5 cellular contexts compared by ENCODE assay signal in the genomic region with DNA sequence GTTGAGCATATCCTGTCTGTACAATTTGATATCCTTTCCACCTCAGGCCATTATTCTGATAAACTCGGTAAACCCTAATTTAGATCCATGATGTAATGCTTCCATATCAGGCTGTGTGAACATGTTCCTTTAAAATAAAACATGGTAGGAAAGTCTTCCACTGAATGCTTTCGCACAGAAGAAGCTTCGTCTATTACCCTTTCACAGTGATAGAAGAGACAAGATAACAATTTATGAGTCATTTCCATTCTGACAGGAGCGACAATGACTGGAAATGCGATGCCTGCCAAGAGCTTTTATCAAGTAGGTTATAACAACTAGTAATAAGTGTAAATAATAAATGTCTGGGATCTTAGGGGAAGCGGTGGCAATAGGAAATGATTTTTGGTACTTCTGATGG.
"Had no signal": no experiment of that assay in that cellular context is flagged by ENCODE, and none has a peak within 500 bp of the region (broad histone marks: within the 10 kb centered on the region; RNA-seq: fewer than 3 reads in every experiment).

No MANE protein-coding gene starts in this region.

- H3K4me3 ChIP-seq: GM23338 had no signal

- H3K27ac ChIP-seq: HL-60 had no signal

- DNase-seq: H9, HCEC 1CT, KBM-7 had no signal

- ATAC-seq: GM23338 had no signal

- H2AFZ ChIP-seq: GM23338 had no signal

- H3K4me2 ChIP-seq: GM23338 had no signal
